27 cellular contexts compared by ENCODE assay signal in the genomic region with DNA sequence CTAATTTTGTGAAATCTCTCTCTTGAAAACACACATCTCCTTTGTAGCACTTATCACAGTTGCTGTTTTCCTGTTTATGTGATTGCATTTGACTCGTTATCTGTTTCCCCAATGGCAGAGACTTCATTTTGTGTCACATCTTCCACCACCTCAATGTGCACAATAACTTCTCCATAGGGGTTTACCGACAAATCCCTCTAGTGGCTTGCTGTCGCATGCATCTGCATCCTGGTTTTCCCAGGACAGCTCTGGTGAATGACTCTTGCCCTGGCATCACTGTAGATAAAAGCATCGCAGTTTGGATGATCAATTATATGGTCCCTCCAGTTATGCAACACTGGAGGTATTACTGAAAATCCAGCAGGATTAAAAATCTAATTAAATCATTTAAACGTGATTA.
"Had no signal": no experiment of that assay in that cellular context is flagged by ENCODE, and none has a peak within 500 bp of the region (broad histone marks: within the 10 kb centered on the region; RNA-seq: fewer than 3 reads in every experiment).

No MANE protein-coding gene starts in this region.

- H3K4me2 ChIP-seq: smooth muscle cell had no signal

- H3K4me1 Mint-ChIP-seq: immature natural killer cell, natural killer cell had no signal

- H3K36me3 Mint-ChIP-seq: immature natural killer cell, natural killer cell had no signal

- H3K27ac ChIP-seq: coronary artery, esophagus squamous epithelium, lower lobe of right lung, neutrophil, pancreas, suprapubic skin, transverse colon, vagina had no signal

- ATAC-seq: left colon; left ventricle myocardium superior; lower lobe of right lung; natural killer cell; pancreas; sciatic nerve; stimulated activated naive CD8-positive, alpha-beta T cell treated with anti-CD3 and anti-CD28 coated beads, Interleukin-15, amount 100 ng/mL, for 72 hours had no signal

- H3K9me3 ChIP-seq: esophagus squamous epithelium, lower lobe of right lung, neutrophil, pancreas, suprapubic skin, transverse colon, vagina had no signal

- H3K4me1 ChIP-seq: esophagus squamous epithelium, lower lobe of right lung, pancreas, suprapubic skin, transverse colon, vagina had no signal

- H3K27me3 ChIP-seq: esophagus squamous epithelium, neutrophil, pancreas, suprapubic skin, transverse colon, vagina had no signal

- H3K27ac Mint-ChIP-seq: immature natural killer cell; natural killer cell; stimulated activated naive CD8-positive, alpha-beta T cell treated with anti-CD3 and anti-CD28 coated beads, Interleukin-15, amount 100 ng/mL, for 72 hours had no signal

- H3K4me3 Mint-ChIP-seq: immature natural killer cell; natural killer cell; stimulated activated naive CD8-positive, alpha-beta T cell treated with anti-CD3 and anti-CD28 coated beads, Interleukin-15, amount 100 ng/mL, for 72 hours had no signal

- H3K4me3 ChIP-seq: coronary artery, esophagus squamous epithelium, lower lobe of right lung, pancreas, smooth muscle cell, suprapubic skin, transverse colon, vagina had no signal

- H3K36me3 ChIP-seq: esophagus squamous epithelium, lower lobe of right lung, neutrophil, pancreas, suprapubic skin, transverse colon, vagina had no signal

- H3K27me3 Mint-ChIP-seq: stimulated activated naive CD8-positive, alpha-beta T cell treated with anti-CD3 and anti-CD28 coated beads, Interleukin-15, amount 100 ng/mL, for 72 hours had no signal

- DNase-seq: dermis blood vessel endothelial cell; effector memory CD4-positive, alpha-beta T cell; erythroblast; esophagus squamous epithelium; foreskin melanocyte; hypothalamus; immature natural killer cell; islet precursor cell; kidney glomerular epithelial cell; left colon; left ventricle myocardium superior; lower lobe of right lung; natural killer cell; pancreas; stimulated activated CD4-positive, alpha-beta T cell treated with anti-CD3 and anti-CD28 coated beads, Interleukin-12 subunit alpha, Interleukin-12 subunit beta, amount 100 ng/mL, for 4 hours; stimulated activated CD4-positive, alpha-beta T cell treated with anti-CD3 and anti-CD28 coated beads, Interleukin-1b, Interleukin-23, amount 100 ng/mL, for 48 hours; stimulated activated CD4-positive, alpha-beta T cell treated with anti-CD3 and anti-CD28 coated beads, Interleukin-4, amount 100 ng/mL, for 1 hour; stimulated activated CD8-positive, alpha-beta memory T cell treated with anti-CD3 and anti-CD28 coated beads, Interleukin-4, amount 100 ng/mL, for 48 hours; stimulated activated naive CD4-positive, alpha-beta T cell; stimulated activated naive CD8-positive, alpha-beta T cell treated with anti-CD3 and anti-CD28 coated beads, Interleukin-15, amount 100 ng/mL, for 72 hours; transverse colon had no signal
